1 cellular context compared by ENCODE assay signal in genomic region chr11:60831143-60831500, GRCh38.
A peak's percentile ranks its signal among the peaks of the same experiment; 100 is the strongest.
TF ChIP-seq lines count a peak whose summit lies in the region.

No MANE protein-coding gene starts in this region.

TF ChIP-seq in HepG2, 621 proteins besides CTCF, POLR2A, EP300 and RAD21 (continued from another document):
- TF ChIP-seq, protein P1, sequence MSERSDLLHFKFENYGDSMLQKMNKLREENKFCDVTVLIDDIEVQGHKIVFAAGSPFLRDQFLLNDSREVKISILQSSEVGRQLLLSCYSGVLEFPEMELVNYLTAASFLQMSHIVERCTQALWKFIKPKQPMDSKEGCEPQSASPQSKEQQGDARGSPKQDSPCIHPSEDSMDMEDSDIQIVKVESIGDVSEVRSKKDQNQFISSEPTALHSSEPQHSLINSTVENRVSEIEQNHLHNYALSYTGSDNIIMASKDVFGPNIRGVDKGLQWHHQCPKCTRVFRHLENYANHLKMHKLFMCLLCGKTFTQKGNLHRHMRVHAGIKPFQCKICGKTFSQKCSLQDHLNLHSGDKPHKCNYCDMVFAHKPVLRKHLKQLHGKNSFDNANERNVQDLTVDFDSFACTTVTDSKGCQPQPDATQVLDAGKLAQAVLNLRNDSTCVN (CRISPR knock-in tag; IDR thresholded peaks at IDR 0.05; ENCODE audit: borderline replicate concordance) = 0 out of 2 replicates have a peak, but pooled peaks have one; percentile 32
- TF ChIP-seq ZNF256 (CRISPR knock-in tag; conservative IDR thresholded peaks at IDR 0.05) = no peak
- TF ChIP-seq THAP11 (CRISPR knock-in tag; IDR thresholded peaks at IDR 0.05) = 0 out of 2 replicates have a peak, but pooled peaks have one; percentile 20
- TF ChIP-seq LCORL (IDR thresholded peaks at IDR 0.05) = no peak
- TF ChIP-seq LCORL (CRISPR knock-in tag; IDR thresholded peaks at IDR 0.05) = no peak
- peak; percentile 66; the same call in 1 of the 2 replicates for TF ChIP-seq KDM2A (CRISPR knock-in tag; IDR thresholded peaks at IDR 0.05; ENCODE audit: borderline replicate concordance, low read depth)
- TF ChIP-seq YEATS4 (CRISPR knock-in tag; IDR thresholded peaks at IDR 0.05; ENCODE audit: borderline replicate concordance) = no peak
- TF ChIP-seq, protein P2, sequence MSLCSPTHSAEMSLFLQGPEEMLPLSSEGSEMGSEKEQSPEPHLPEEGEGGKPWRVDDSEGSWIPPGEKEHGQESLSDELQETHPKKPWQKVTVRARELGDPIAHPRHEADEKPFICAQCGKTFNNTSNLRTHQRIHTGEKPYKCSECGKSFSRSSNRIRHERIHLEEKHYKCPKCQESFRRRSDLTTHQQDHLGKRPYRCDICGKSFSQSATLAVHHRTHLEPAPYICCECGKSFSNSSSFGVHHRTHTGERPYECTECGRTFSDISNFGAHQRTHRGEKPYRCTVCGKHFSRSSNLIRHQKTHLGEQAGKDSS (CRISPR knock-in tag; IDR thresholded peaks at IDR 0.05; ENCODE audit: borderline replicate concordance, low read depth) = no peak
- TF ChIP-seq ATF2 (CRISPR knock-in tag; IDR thresholded peaks at IDR 0.05) = 0 out of 2 replicates have a peak, but pooled peaks have one; percentile 52
- TF ChIP-seq BRD4 (CRISPR knock-in tag; IDR thresholded peaks at IDR 0.05) = no peak
- TF ChIP-seq NCOA1 (CRISPR knock-in tag; IDR thresholded peaks at IDR 0.05) = no peak
- no peak for TF ChIP-seq HDAC6 (IDR thresholded peaks at IDR 0.05; ENCODE audit: low read depth, low read length)
- 0 out of 2 replicates have a peak, but pooled peaks have one; percentile 31 for TF ChIP-seq ZNF598 (CRISPR knock-in tag; IDR thresholded peaks at IDR 0.05; ENCODE audit: borderline replicate concordance)
- TF ChIP-seq ZNF205 (CRISPR knock-in tag; IDR thresholded peaks at IDR 0.05) = no peak
